8 cellular contexts compared by ENCODE assay signal in genomic region chr9:38687389-38687842, GRCh38. TPM values are rescaled to one million over a fixed set of nuclear protein-coding genes. Genes with fewer than 3 reads are reported as not detected.
DNase-seq lines count a peak whose midpoint lies in the region; ATAC-seq and TF ChIP-seq lines count a peak whose summit lies in the region.

No MANE protein-coding gene starts in this region.

- CTCF ChIA-PET in PC-9 (lab: Charles Lee), result no interaction called here

- peaks cover 15% of the 10 kb centered on the region for H3K4me1 ChIP-seq in PC-9 (replicated peaks; ENCODE audit: insufficient read depth)
- H3K4me1 ChIP-seq in mesodermal cell (ENCODE audit: control insufficient read depth, insufficient read depth, low read length, poor library complexity, severe bottlenecking), result peaks cover 29% of the 10 kb centered on the region
- peaks cover 24% of the 10 kb centered on the region for H3K4me1 ChIP-seq in testis

- H3K27me3 ChIP-seq in PC-9 (ENCODE audit: insufficient read depth, low read depth) (no peaks in the 10 kb centered on the region), testis (no peaks in the 10 kb centered on the region)

- TF ChIP-seq POLR2A in testis (IDR thresholded peaks at IDR 0.05), result no peak

- peak; percentile 63 to 75 for DNase-seq in PC-9
- DNase-seq in caudate nucleus (lab: John Stamatoyannopoulos, UW), result peak in 12 of 61 donors; percentile 3 to 42 (median 14)
- peak; percentile 60 for DNase-seq in testis

- H3K36me3 ChIP-seq in PC-9 (ENCODE audit: low read depth) (no peaks in the 10 kb centered on the region), mesodermal cell (ENCODE audit: control insufficient read depth, insufficient read depth, low read length) (no peaks in the 10 kb centered on the region), testis (ENCODE audit: low read depth, missing control alignments) (no peaks in the 10 kb centered on the region)

- H3K9me2 ChIP-seq in PC-9 (ENCODE audit: insufficient read depth), result no peaks in the 10 kb centered on the region

- H2AFZ ChIP-seq in PC-9, result peak overlapping the region; percentile 83

- H3K4me3 ChIP-seq in PC-9 (peak overlapping the region; percentile 49; the same call in 1 of the 2 replicates), mesodermal cell (ENCODE audit: extremely low read depth, insufficient read depth, low read length, poor library complexity, severe bottlenecking) (no peak overlapping the region), testis (peak overlapping the region; percentile 15 to 22)

- no peaks in the 10 kb centered on the region for H4K20me1 ChIP-seq in PC-9 (ENCODE audit: insufficient read depth)

- 78 to 80% methylated on average over 19 to 21 of the region's 21 CpGs for WGBS in mesodermal cell (ENCODE audit: insufficient coverage in 2 of 2), 2 experiments
- WGBS in testis, 2 donors, result 28 to 30% methylated on average over 21 of the region's 21 CpGs

- POLR2A ChIA-PET in PC-9 (lab: Charles Lee; ENCODE audit: unreplicated experiment), result no interaction called here

- no TSS peak for BruUV-seq in PC-9 (replicated peaks; lab: Mats Ljungman, UMichigan)

- no peaks in the 10 kb centered on the region for H3K79me2 ChIP-seq in PC-9 (ENCODE audit: low read depth)

- H3K27ac ChIP-seq in PC-9 (peak overlapping the region; percentile 59; the same call in 1 of the 2 replicates), caudate nucleus (ENCODE audit: low read depth, low read length) (peak overlapping the region; percentile 22), mesodermal cell (ENCODE audit: low read depth, low read length, severe bottlenecking) (peak overlapping the region; percentile 33), testis (peak overlapping the region; percentile 16 to 58)

- H3K4me2 ChIP-seq in PC-9, result peak overlapping the region; percentile 80

- TF ChIP-seq CTCF in PC-9 (conservative IDR thresholded peaks at IDR 0.05) (no peak), testis (IDR thresholded peaks at IDR 0.05) (no peak)

- intact Hi-C loops in PC-9 (cut with micrococcal nuclease; ENCODE audit: unreplicated experiment) (no loop called here), testis (cut with DNase I; ENCODE audit: low total_unique reads) (no loop called here)

- ATAC-seq in GM19324 (IDR thresholded peaks at IDR 0.05; ENCODE audit: low FRiP score, unreplicated experiment) (peak; percentile 75), GM18511 (IDR thresholded peaks at IDR 0.05; ENCODE audit: unreplicated experiment) (no peak), HG02981 (IDR thresholded peaks at IDR 0.05; ENCODE audit: unreplicated experiment) (no peak), HG03196 (IDR thresholded peaks at IDR 0.05; ENCODE audit: unreplicated experiment) (no peak)

- no peaks in the 10 kb centered on the region for H3K9me3 ChIP-seq in PC-9 (ENCODE audit: insufficient read depth, low read depth)
- no peaks in the 10 kb centered on the region for H3K9me3 ChIP-seq in mesodermal cell (ENCODE audit: control insufficient read depth, low read length)
- H3K9me3 ChIP-seq in testis, result no peaks in the 10 kb centered on the region

- H3F3A ChIP-seq in PC-9 (ENCODE audit: insufficient read depth, low read depth), result no peaks in the 10 kb centered on the region

RNA-seq across cellular contexts. Expression of gene FAM240B, which starts 32.5 kb away (rescaled TPM):
- total RNA-seq in PC-9 (2021) (not detected in 2 replicates), testis (under 1 TPM in 1 of 2 donors, not detected in 1; 0.81 TPM)
- not detected for polyA plus RNA-seq in mesodermal cell (2013, experiment 1 of 2)
- not detected for polyA plus RNA-seq in mesodermal cell (2013, experiment 2 of 2)
- polyA plus RNA-seq in testis (ENCODE audit: insufficient read depth, low read depth, low replicate concordance), result 1.3 TPM
